Comparison of ENCODE assay signal across 8 cellular contexts in genomic region chr10:27153325-27153724, GRCh38. TPM values are rescaled to one million over a fixed set of nuclear protein-coding genes. Genes with fewer than 3 reads are reported as not detected.
DNase-seq lines count a peak whose midpoint lies in the region; ATAC-seq and TF ChIP-seq lines count a peak whose summit lies in the region.

No MANE protein-coding gene starts in this region.

- no peaks in the 10 kb centered on the region for H3K9me3 ChIP-seq in CD4-positive, alpha-beta T cell (ENCODE audit: control insufficient read depth, low read length)
- H3K9me3 ChIP-seq in PC-3 (ENCODE audit: low read length) = no peaks in the 10 kb centered on the region
- no peaks in the 10 kb centered on the region for H3K9me3 ChIP-seq in osteoblast (ENCODE audit: low read depth, low read length)

- H3K4me1 ChIP-seq in PC-3 (ENCODE audit: insufficient read depth, low read length) = peaks cover 20% of the 10 kb centered on the region
- peaks cover 15% of the 10 kb centered on the region for H3K4me1 ChIP-seq in osteoblast (ENCODE audit: insufficient read depth, low read length)

- H4K20me1 ChIP-seq in PC-3 (ENCODE audit: low read length) (peaks cover 27% of the 10 kb centered on the region), osteoblast (ENCODE audit: insufficient read depth, low read length) (peaks cover 38% of the 10 kb centered on the region)

- no peaks in the 10 kb centered on the region for H3K9me2 ChIP-seq in PC-3 (replicated peaks; ENCODE audit: low read length)

- H3F3A ChIP-seq in PC-3 (ENCODE audit: low read length, unreplicated experiment) = peaks cover 5% of the 10 kb centered on the region

- peaks cover 62% of the 10 kb centered on the region for H3K36me3 Mint-ChIP-seq in CD4-positive, alpha-beta T cell (ENCODE audit: low read depth)

- no TSS peak for BruUV-seq in PC-3 (replicated peaks; lab: Mats Ljungman, UMichigan)

- intact Hi-C loops in CD4-positive, alpha-beta T cell (cut with DNase I, micrococcal nuclease) = loop anchor here (2.0 to 10.0 kb wide), 6 partner anchors 36 to 1381 kb away; partner anchors contain the start of genes ANKRD26 (in 1 of the 2), MPP7 (in 1 of the 2) and WAC (in 1 of the 2)
- intact Hi-C loops in PC-3 (cut with micrococcal nuclease) = no loop called here

- H3K27me3 Mint-ChIP-seq in CD4-positive, alpha-beta T cell = no peaks in the 10 kb centered on the region

- H3K27ac Mint-ChIP-seq in CD4-positive, alpha-beta T cell = peak overlapping the region; percentile 100

- POLR2A ChIA-PET in CD4-positive, alpha-beta T cell (lab: Charles Lee) = interaction anchor here (0.9 to 3.2 kb wide), 21 partner anchors 9 to 1381 kb away, joined by 3 to 123 read pairs (median 8); partner anchors contain the start of genes ACBD5, ANKRD26 and RAB18
- POLR2A ChIA-PET in PC-3 (lab: Charles Lee; ENCODE audit: unreplicated experiment) = no interaction called here

- peak overlapping the region; percentile 97 for H3K4me3 Mint-ChIP-seq in CD4-positive, alpha-beta T cell

- peaks cover 60% of the 10 kb centered on the region for H3K4me1 Mint-ChIP-seq in CD4-positive, alpha-beta T cell (ENCODE audit: low read depth)

- H3K4me3 ChIP-seq in PC-3 (ENCODE audit: low read length) = peak overlapping the region; percentile 94
- H3K4me3 ChIP-seq in osteoblast (ENCODE audit: insufficient read depth, low read length) = peak overlapping the region; percentile 99

- H3K36me3 ChIP-seq in PC-3 (ENCODE audit: low read depth, low read length) (peaks cover 6% of the 10 kb centered on the region), osteoblast (ENCODE audit: insufficient read depth, low read length) (peaks cover 5% of the 10 kb centered on the region)

- H2AFZ ChIP-seq in PC-3 (ENCODE audit: low read length) (no peak overlapping the region), osteoblast (ENCODE audit: low read length) (no peak overlapping the region)

- TF ChIP-seq CTCF in CD4-positive, alpha-beta T cell (IDR thresholded peaks at IDR 0.05) = no peak
- TF ChIP-seq CTCF in PC-3 (conservative IDR thresholded peaks at IDR 0.05; ENCODE audit: low read depth, low read length) (no peak), osteoblast (IDR thresholded peaks at IDR 0.05; ENCODE audit: extremely low read depth, low read depth, low read length) (no peak)

- DNase-seq in CD4-positive, alpha-beta T cell = no peak
- DNase-seq in PC-3 (no peak), epithelial cell of prostate (ENCODE audit: low read depth, low spot score) (no peak), osteoblast (ENCODE audit: insufficient read length, low spot score, missing footprints) (peak; percentile 42), NCI-H1048 (lab: John Stamatoyannopoulos, UW) (no peak), DMS 273 treated with DMSO at 0.1 percent for 48 hours (lab: John Stamatoyannopoulos, UW) (no peak)

- peak overlapping the region; percentile 98 for H3K9ac ChIP-seq in PC-3 (ENCODE audit: low read length)

- CTCF ChIA-PET in CD4-positive, alpha-beta T cell (lab: Charles Lee) = interaction anchor here (1.2 kb wide), 1 partner anchor 32 kb away, joined by 5 read pairs; no protein-coding TSS in a partner anchor
- CTCF ChIA-PET in PC-3 (lab: Charles Lee) = no interaction called here

- H3K4me2 ChIP-seq in PC-3 (ENCODE audit: low read length) (peak overlapping the region; percentile 100), osteoblast (ENCODE audit: insufficient read depth, low read length) (peak overlapping the region; percentile 96)

- H3K79me2 ChIP-seq in PC-3 (ENCODE audit: low read length) = peaks cover 97% of the 10 kb centered on the region
- peaks cover 81% of the 10 kb centered on the region for H3K79me2 ChIP-seq in osteoblast (ENCODE audit: insufficient read depth, low read length)

- no peak for ATAC-seq in CD4-positive, alpha-beta T cell (ENCODE audit: poor library complexity)
- no peak for ATAC-seq in PC-3
- no peak for ATAC-seq in GM19395 (IDR thresholded peaks at IDR 0.05; ENCODE audit: unreplicated experiment)
- no peak for ATAC-seq in GM21447 (IDR thresholded peaks at IDR 0.05; ENCODE audit: unreplicated experiment)

- no peaks in the 10 kb centered on the region for H3K27me3 ChIP-seq in CD4-positive, alpha-beta T cell (ENCODE audit: control insufficient read depth, insufficient read depth, low read length)
- H3K27me3 ChIP-seq in PC-3 (ENCODE audit: low read length) (no peaks in the 10 kb centered on the region), osteoblast (ENCODE audit: insufficient read depth, low read length) (no peaks in the 10 kb centered on the region)

- no peaks in the 10 kb centered on the region for H3K9me3 Mint-ChIP-seq in CD4-positive, alpha-beta T cell

- H3K27ac ChIP-seq in CD4-positive, alpha-beta T cell (ENCODE audit: low read depth, low read length) = no peak overlapping the region
- H3K27ac ChIP-seq in PC-3 (ENCODE audit: low read length) (no peak overlapping the region), epithelial cell of prostate (peak overlapping the region; percentile 98), osteoblast (ENCODE audit: low read depth, low read length) (peak overlapping the region; percentile 99)

RNA-seq across cellular contexts. Expression of gene YME1L1, which starts 0.9 kb away (rescaled TPM):
- 100 to 1,000 TPM; 152 to 157 TPM for total RNA-seq in CD4-positive, alpha-beta T cell
- total RNA-seq in PC-3 (2014; rRNA removed) (71.6 and 87.9 TPM in 2 replicates), osteoblast (92.3 and 93.7 TPM in 2 replicates)

RNA-seq across cellular contexts. Expression of gene MASTL, which starts 1.8 kb away (rescaled TPM):
- 10 to 100 TPM; 24.2 to 25.1 TPM for total RNA-seq in CD4-positive, alpha-beta T cell
- 18.6 and 21.2 TPM in 2 replicates for total RNA-seq in PC-3 (2014; rRNA removed)
- total RNA-seq in osteoblast = 10.1 and 13.0 TPM in 2 replicates

RNA-seq across cellular contexts. Expression of gene ANKRD26, which starts 53.0 kb away (rescaled TPM):
- total RNA-seq in CD4-positive, alpha-beta T cell = 1 to 10 TPM; 6.2 to 6.6 TPM
- total RNA-seq in PC-3 (2014; rRNA removed) = 2.9 and 5.0 TPM in 2 replicates
- 10.9 and 15.6 TPM in 2 replicates for total RNA-seq in osteoblast

Comparison
In these comparisons a context has a peak if more than half of its experiments do, and no peak if none do; other contexts are left out.
1. H3K27ac ChIP-seq: peak in epithelial cell of prostate (single experiment) and osteoblast (single experiment); none in CD4-positive, alpha-beta T cell (single experiment) and PC-3 (single experiment).